ENCODE assay signal across 7 cellular contexts in genomic region chr2:19868705-19869550, GRCh38. TPM values are rescaled to one million over a fixed set of nuclear protein-coding genes. Genes with fewer than 3 reads are reported as not detected.
DNase-seq lines count a peak whose midpoint lies in the region; ATAC-seq and TF ChIP-seq lines count a peak whose summit lies in the region.

No MANE protein-coding gene starts in this region.

- H3K79me2 ChIP-seq in mesendoderm (ENCODE audit: control insufficient read depth, insufficient read depth, low read length) = no peaks in the 10 kb centered on the region

- DNase-seq in activated CD4-positive, CD25-positive, alpha-beta regulatory T cell treated with anti-CD3 and anti-CD28 coated beads, Interleukin-2, amount 50 U/mL, for 16 hours (ENCODE audit: low read depth, low spot score) = peak; percentile 18
- peak; percentile 62 for DNase-seq in colonic mucosa
- peak; percentile 42 for DNase-seq in mesendoderm
- peak; percentile 30 to 45 for DNase-seq in stimulated activated CD8-positive, alpha-beta memory T cell treated with anti-CD3 and anti-CD28 coated beads, Interleukin-4, amount 100 ng/mL, for 1 hour (ENCODE audit: low read depth in 2 of 2, low spot score in 1 of 2)
- no peak for DNase-seq in HCEC 1CT

- no peaks in the 10 kb centered on the region for H3K4me1 ChIP-seq in colonic mucosa
- H3K4me1 ChIP-seq in mesendoderm (ENCODE audit: control insufficient read depth, low read depth, low read length) = no peaks in the 10 kb centered on the region

- peak overlapping the region; percentile 67 for H3K56ac ChIP-seq in mesendoderm (ENCODE audit: low read length)

- no peak overlapping the region for H4K5ac ChIP-seq in mesendoderm (ENCODE audit: low read length)

- no peak overlapping the region for H2BK15ac ChIP-seq in mesendoderm (replicated peaks; ENCODE audit: low read depth)

- H3K18ac ChIP-seq in mesendoderm (ENCODE audit: low read length) = no peak overlapping the region

- H3K27ac ChIP-seq in colonic mucosa (no peak overlapping the region), mesendoderm (ENCODE audit: low read depth, low read length) (no peak overlapping the region)

- H3K9ac ChIP-seq in colonic mucosa (ENCODE audit: low read depth in 2 of 2, low read length in 2 of 2) = peak overlapping the region in 1 of 2 donors; percentile 62
- peak overlapping the region; percentile 63 for H3K9ac ChIP-seq in mesendoderm (ENCODE audit: low read length)

- intact Hi-C loops in colonic mucosa (cut with DNase I) = loop anchor here (10.0 kb wide), 1 partner anchor 1434 kb away; no protein-coding TSS in a partner anchor

- H3K27me3 ChIP-seq in colonic mucosa = no peaks in the 10 kb centered on the region
- H3K27me3 ChIP-seq in mesendoderm (ENCODE audit: insufficient read depth, low read length, poor library complexity) = no peaks in the 10 kb centered on the region

- H3K4me3 ChIP-seq in colonic mucosa (peak overlapping the region; percentile 41), mesendoderm (ENCODE audit: low read length) (peak overlapping the region; percentile 20)

- H3K36me3 ChIP-seq in colonic mucosa = no peaks in the 10 kb centered on the region
- no peaks in the 10 kb centered on the region for H3K36me3 ChIP-seq in mesendoderm (ENCODE audit: control insufficient read depth, insufficient read depth, low read length)

- H4K8ac ChIP-seq in mesendoderm (ENCODE audit: low read depth, low read length) = no peak overlapping the region

- H3K9me3 ChIP-seq in colonic mucosa = no peaks in the 10 kb centered on the region

- no CpG with 5 or more reads among the region's 51 CpGs for WGBS in mesendoderm (ENCODE audit: extremely low coverage, insufficient coverage, low lambda C conversion rate)

- H2AK5ac ChIP-seq in mesendoderm (ENCODE audit: low read length) = no peak overlapping the region

- no peaks in the 10 kb centered on the region for H3K79me1 ChIP-seq in mesendoderm (ENCODE audit: low read length)

- ATAC-seq in GM19025 (IDR thresholded peaks at IDR 0.05; ENCODE audit: low read depth, unreplicated experiment) = peak; percentile 54
- ATAC-seq in HG03103 (IDR thresholded peaks at IDR 0.05; ENCODE audit: low read depth, unreplicated experiment) = peak; percentile 66

- H3K4me2 ChIP-seq in mesendoderm (ENCODE audit: low read length) = peak overlapping the region; percentile 85

- H3K4ac ChIP-seq in mesendoderm (ENCODE audit: low read depth, low read length) = peak overlapping the region; percentile 9

- no peak for TF ChIP-seq CTCF in colonic mucosa (IDR thresholded peaks at IDR 0.05)

- no peak overlapping the region for H2BK120ac ChIP-seq in mesendoderm (ENCODE audit: low read depth, low read length)

- H2BK5ac ChIP-seq in mesendoderm (ENCODE audit: low read length) = no peak overlapping the region

- no peak overlapping the region for H3K23ac ChIP-seq in mesendoderm (ENCODE audit: low read length)

RNA-seq across cellular contexts. Expression of gene TTC32, which starts 32.9 kb away (rescaled TPM):
- total RNA-seq in colonic mucosa = 1 to 10 TPM; 9.0 to 9.3 TPM
- 9.4 TPM for polyA plus RNA-seq in mesendoderm (2013, experiment 1 of 2)
- 11.5 TPM for polyA plus RNA-seq in mesendoderm (2013, experiment 2 of 2)
